In genomic region chr15:100254694-100255093, GRCh38 we compare ENCODE assay signal across 16 cellular contexts.
DNase-seq lines count a peak whose midpoint lies in the region; ATAC-seq and TF ChIP-seq lines count a peak whose summit lies in the region.
"Had no signal": no experiment of that assay in that cellular context is flagged by ENCODE, and none has a peak within 500 bp of the region (broad histone marks: within the 10 kb centered on the region; RNA-seq: fewer than 3 reads in every experiment).

No MANE protein-coding gene starts in this region.

- H3K4me1 ChIP-seq in right atrium auricular region (no peaks in the 10 kb centered on the region), heart left ventricle (peaks cover 0 to 4% (median 0%) of the 10 kb centered on the region in 12 donors), vagina (peaks cover 5% of the 10 kb centered on the region), A673 (ENCODE audit: insufficient read depth, low read length, poor library complexity, severe bottlenecking) (no peaks in the 10 kb centered on the region)

- POLR2A ChIA-PET in A673 (lab: Charles Lee; ENCODE audit: low non-redundant PET) = no interaction called here

- H3K36me3 ChIP-seq in right atrium auricular region (no peaks in the 10 kb centered on the region), heart left ventricle (no peaks in the 10 kb centered on the region), vagina (no peaks in the 10 kb centered on the region), A673 (ENCODE audit: insufficient read depth, low read length, poor library complexity, severe bottlenecking) (no peaks in the 10 kb centered on the region)
- H3K36me3 ChIP-seq: BLaER1 treated with 17β-estradiol and CSF1 and Interleukin-3, amounts not matched to agents 10 nM and 100 nM had no signal

- peaks cover 3% of the 10 kb centered on the region for H3K9me3 Mint-ChIP-seq in nephron

- TF ChIP-seq POLR2A in heart left ventricle (IDR thresholded peaks at IDR 0.05) (no peak), vagina (IDR thresholded peaks at IDR 0.05) (no peak)

- no peak overlapping the region for H3K4me3 ChIP-seq in right atrium auricular region
- no peak overlapping the region for H3K4me3 ChIP-seq in heart left ventricle
- H3K4me3 ChIP-seq in vagina = no peak overlapping the region
- H3K4me3 ChIP-seq in A673 (ENCODE audit: low read depth, low read length, poor library complexity, severe bottlenecking) = no peak overlapping the region
- H3K4me3 ChIP-seq: BLaER1 treated with 17β-estradiol and CSF1 and Interleukin-3, amounts not matched to agents 10 nM and 100 nM had no signal

- CTCF ChIA-PET in A673 (lab: Charles Lee) = no interaction called here

- intact Hi-C loops in heart left ventricle (cut with DNase I) = no loop called here
- intact Hi-C loops in vagina (cut with DNase I) = no loop called here
- intact Hi-C loops in A673 (cut with micrococcal nuclease; ENCODE audit: unreplicated experiment) = no loop called here

- H3K27ac ChIP-seq in right atrium auricular region (no peak overlapping the region), heart left ventricle (no peak overlapping the region), vagina (no peak overlapping the region), A673 (ENCODE audit: low read depth, low read length, poor library complexity, severe bottlenecking) (no peak overlapping the region)
- H3K27ac ChIP-seq: 22Rv1; BLaER1 treated with 17β-estradiol and CSF1 and Interleukin-3, amounts not matched to agents 10 nM and 100 nM had no signal

- BruUV-seq in A673 (replicated peaks; lab: Mats Ljungman, UMichigan) = no TSS peak

- peaks cover 4% of the 10 kb centered on the region for H3K27me3 Mint-ChIP-seq in nephron (ENCODE audit: low read depth)
- H3K27me3 Mint-ChIP-seq: CD4-positive, CD25-positive, alpha-beta regulatory T cell had no signal

- ATAC-seq in heart left ventricle = no peak

- DNase-seq in DMS153 (lab: John Stamatoyannopoulos, UW) (peak; percentile 1), DMS153 treated with DMSO at 0.1 percent for 48 hours (lab: John Stamatoyannopoulos, UW; ENCODE audit: unreplicated experiment) (no peak), right atrium auricular region (ENCODE audit: low spot score) (peak; percentile 26), heart left ventricle (no peak), vagina (ENCODE audit: extremely low spot score in 2 of 2) (peak; percentile 16 to 52), A673 (ENCODE audit: low spot score) (no peak), anterior cingulate cortex (lab: John Stamatoyannopoulos, UW) (no peak)
- DNase-seq: CD4-positive, CD25-positive, alpha-beta regulatory T cell; DMS 273 treated with DMSO at 0.1 percent for 48 hours; DMS79 treated with DMSO at 0.1 percent for 48 hours; GDM1; GOT3; H9 had no signal

- WGBS in heart left ventricle, 4 donors = 71 to 92% (median 83%) methylated on average over 4 of the region's 4 CpGs

- TF ChIP-seq CTCF in right atrium auricular region (IDR thresholded peaks at IDR 0.05) (no peak), heart left ventricle (IDR thresholded peaks at IDR 0.05) (no peak), nephron (IDR thresholded peaks at IDR 0.05; ENCODE audit: unreplicated experiment in 3 of 3) (no peak), vagina (IDR thresholded peaks at IDR 0.05) (no peak), A673 (conservative IDR thresholded peaks at IDR 0.05; ENCODE audit: low read depth, low read length) (no peak)

- H3K4me1 Mint-ChIP-seq in nephron = peaks cover 18% of the 10 kb centered on the region
- H3K4me1 Mint-ChIP-seq: H9 had no signal

- H3K27me3 ChIP-seq in right atrium auricular region (no peaks in the 10 kb centered on the region), heart left ventricle (no peaks in the 10 kb centered on the region), vagina (no peaks in the 10 kb centered on the region), A673 (replicated peaks; ENCODE audit: insufficient read depth, low read depth, low read length, poor library complexity) (no peaks in the 10 kb centered on the region)
- H3K27me3 ChIP-seq: BLaER1 treated with 17β-estradiol and CSF1 and Interleukin-3, amounts not matched to agents 10 nM and 100 nM had no signal

- no peak overlapping the region for H3K4me3 Mint-ChIP-seq in nephron
- H3K4me3 Mint-ChIP-seq: H9 had no signal

- H3K27ac Mint-ChIP-seq in nephron = peak overlapping the region in 2 of 3 experiments; percentile 27 to 32
- H3K27ac Mint-ChIP-seq: H9 had no signal

- H3K9me3 ChIP-seq in right atrium auricular region (no peaks in the 10 kb centered on the region), heart left ventricle (no peaks in the 10 kb centered on the region), vagina (no peaks in the 10 kb centered on the region), A673 (ENCODE audit: low read depth, low read length, poor library complexity, severe bottlenecking) (peaks cover 28% of the 10 kb centered on the region)

- H3K36me3 Mint-ChIP-seq in nephron (ENCODE audit: low read depth) = peaks cover 4% of the 10 kb centered on the region

Comparison
In these comparisons a context has a peak if more than half of its experiments do, and no peak if none do; other contexts are left out.
1. DNase-seq: peak in DMS153 (single experiment), right atrium auricular region (single experiment) and vagina (2 of 2); none in DMS153 treated with DMSO at 0.1 percent for 48 hours (single experiment), heart left ventricle (0 of 5), A673 (single experiment) and anterior cingulate cortex (0 of 58).